ENCODE assay signal across 8 cellular contexts in the genomic region with DNA sequence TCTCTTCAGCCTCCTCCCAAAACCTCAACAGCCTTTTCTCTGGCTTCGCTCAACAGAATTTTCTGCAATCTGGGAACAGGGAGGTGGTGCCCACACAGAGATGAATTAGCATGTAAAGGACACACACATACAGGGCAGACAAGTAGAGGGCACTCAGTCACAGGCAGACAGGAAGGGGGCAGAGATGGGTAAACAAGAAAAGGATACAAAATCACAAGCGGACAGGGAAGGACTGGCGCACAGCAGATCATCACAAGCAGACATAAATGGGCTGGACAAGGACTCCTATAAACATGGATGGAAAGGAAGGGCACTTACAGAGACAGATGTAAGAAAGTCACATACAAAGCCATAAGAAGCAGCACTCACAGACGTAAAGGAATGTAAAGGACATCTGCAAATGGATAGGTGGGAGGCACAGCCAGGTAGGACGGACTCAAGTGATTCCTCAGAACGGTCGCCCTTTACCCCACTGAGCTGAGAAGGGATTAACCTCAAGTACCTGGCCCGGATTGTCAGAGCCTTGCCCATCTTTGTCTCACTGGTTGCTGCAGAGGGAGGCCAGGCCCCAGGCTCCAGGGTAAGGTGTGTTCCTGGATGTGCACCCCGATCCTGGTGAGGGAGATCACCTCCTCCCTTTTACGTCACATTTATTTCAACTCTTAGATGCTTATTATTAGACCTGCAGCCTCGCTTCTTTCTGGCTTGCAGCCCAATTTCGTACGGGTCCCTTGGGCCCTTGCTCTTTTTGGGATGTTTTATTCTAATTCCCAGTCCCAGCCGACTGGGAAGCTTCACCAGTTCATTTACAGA. TPM values are rescaled to one million over a fixed set of nuclear protein-coding genes. Genes with fewer than 3 reads are reported as not detected.
DNase-seq lines count a peak whose midpoint lies in the region; ATAC-seq and TF ChIP-seq lines count a peak whose summit lies in the region.

No MANE protein-coding gene starts in this region.

- H3K4me3 ChIP-seq in DOHH2 (ENCODE audit: low read length) (peak overlapping the region; percentile 76), MM.1S (ENCODE audit: low read length) (peak overlapping the region; percentile 82)
- peak overlapping the region; percentile 58 for H3K4me3 ChIP-seq in naive thymus-derived CD4-positive, alpha-beta T cell (ENCODE audit: low read length)

- H3K9me3 ChIP-seq in DOHH2 (ENCODE audit: control insufficient read depth, insufficient read depth, low read length) (no peaks in the 10 kb centered on the region), MM.1S (replicated peaks; ENCODE audit: insufficient read depth, low read length) (no peaks in the 10 kb centered on the region)
- no peaks in the 10 kb centered on the region for H3K9me3 ChIP-seq in naive thymus-derived CD4-positive, alpha-beta T cell (ENCODE audit: control insufficient read depth in 2 of 3, low read length in 3 of 3)

- H3K9me3 Mint-ChIP-seq in naive thymus-derived CD4-positive, alpha-beta T cell: peaks cover 0 to 3% (median 0%) of the 10 kb centered on the region in 11 donors

- POLR2A ChIA-PET in naive thymus-derived CD4-positive, alpha-beta T cell (lab: Charles Lee): interaction anchor here (0.6 to 5.9 kb wide), 16 partner anchors 10 to 831 kb away, joined by 3 to 74 read pairs (median 5); partner anchors contain the start of genes HDGF, ISG20L2, MEF2D and METTL25B

- no peak overlapping the region for H3K4me3 Mint-ChIP-seq in naive thymus-derived CD4-positive, alpha-beta T cell

- H4K20me1 ChIP-seq in DOHH2 (ENCODE audit: control insufficient read depth, insufficient read depth, low read depth, low read length) (peaks cover 9% of the 10 kb centered on the region; the same call in 1 of the 2 replicates), MM.1S (ENCODE audit: insufficient read depth, low read length) (no peaks in the 10 kb centered on the region)

- TF ChIP-seq CTCF in DOHH2 (IDR thresholded peaks at IDR 0.05; ENCODE audit: low read depth, low read length, poor library complexity, severe bottlenecking): no peak
- TF ChIP-seq CTCF in MM.1S (IDR thresholded peaks at IDR 0.05; ENCODE audit: low read length): no peak

- H3K36me3 ChIP-seq in DOHH2 (ENCODE audit: control insufficient read depth, low read length) (peaks cover 32% of the 10 kb centered on the region), MM.1S (replicated peaks; ENCODE audit: insufficient read depth, low read length) (no peaks in the 10 kb centered on the region; the same call in 1 of the 2 replicates)
- peaks cover 0 to 14% (median 0%) of the 10 kb centered on the region in 3 experiments for H3K36me3 ChIP-seq in naive thymus-derived CD4-positive, alpha-beta T cell (ENCODE audit: control insufficient read depth in 2 of 3, insufficient read depth in 3 of 3, low read length in 3 of 3)

- CTCF ChIA-PET in naive thymus-derived CD4-positive, alpha-beta T cell (lab: Charles Lee): interaction anchor here (1.1 to 2.7 kb wide), 4 partner anchors 14 to 41 kb away, joined by 3 to 12 read pairs (median 4); partner anchors contain the start of gene MRPL24

- no peaks in the 10 kb centered on the region for H3K27me3 Mint-ChIP-seq in naive thymus-derived CD4-positive, alpha-beta T cell

- peak overlapping the region; percentile 83 for H2AFZ ChIP-seq in MM.1S (ENCODE audit: low read length)

- H3K9ac ChIP-seq in MM.1S (ENCODE audit: low read length): peak overlapping the region; percentile 73

- H3K27ac Mint-ChIP-seq in naive thymus-derived CD4-positive, alpha-beta T cell: peak overlapping the region in 2 of 9 donors; percentile 13 to 51

- H3K4me2 ChIP-seq in DOHH2 (ENCODE audit: low read length) (peak overlapping the region; percentile 86), MM.1S (ENCODE audit: low read depth, low read length) (peak overlapping the region; percentile 83)

- H3K27me3 ChIP-seq in DOHH2 (ENCODE audit: control insufficient read depth, low read length) (no peaks in the 10 kb centered on the region), MM.1S (replicated peaks; ENCODE audit: insufficient read depth, low read length) (no peaks in the 10 kb centered on the region)
- no peaks in the 10 kb centered on the region for H3K27me3 ChIP-seq in naive thymus-derived CD4-positive, alpha-beta T cell (ENCODE audit: control insufficient read depth in 2 of 2, insufficient read depth in 2 of 2, low read length in 2 of 2)

- H3K4me1 Mint-ChIP-seq in naive thymus-derived CD4-positive, alpha-beta T cell: peaks cover 30 to 39% (median 36%) of the 10 kb centered on the region in 7 donors

- H3K27ac ChIP-seq in DOHH2 (ENCODE audit: low read depth, low read length) (peak overlapping the region; percentile 30), MM.1S (ENCODE audit: low read length) (peak overlapping the region; percentile 51; the same call in 1 of the 2 replicates)
- H3K27ac ChIP-seq in naive thymus-derived CD4-positive, alpha-beta T cell (ENCODE audit: low read depth, low read length): peak overlapping the region; percentile 98

- H3F3A ChIP-seq in DOHH2 (ENCODE audit: control insufficient read depth, insufficient read depth) (peaks cover 4% of the 10 kb centered on the region; the same call in 1 of the 2 replicates), MM.1S (ENCODE audit: insufficient read depth, low read length) (0 out of 2 replicates have a peak, but pooled peaks cover 3% of the 10 kb centered on the region)

- ATAC-seq in GM21526 (IDR thresholded peaks at IDR 0.05; ENCODE audit: low FRiP score, unreplicated experiment): peak; percentile 10
- no peak for ATAC-seq in naive thymus-derived CD4-positive, alpha-beta T cell

- H3K9me2 ChIP-seq in DOHH2 (replicated peaks; ENCODE audit: control insufficient read depth, low read length): no peaks in the 10 kb centered on the region
- H3K9me2 ChIP-seq in MM.1S (replicated peaks; ENCODE audit: insufficient read depth, low read length): no peaks in the 10 kb centered on the region

- intact Hi-C loops in naive thymus-derived CD4-positive, alpha-beta T cell (cut with micrococcal nuclease): loop anchor here (1.0 to 2.0 kb wide), 16 partner anchors 15 to 908 kb away; partner anchors contain the start of genes HDGF (in 2 of the 2), ISG20L2 (in 2 of the 2), METTL25B (in 2 of the 2) and MRPL24 (in 2 of the 2)

- H3K79me2 ChIP-seq in DOHH2 (ENCODE audit: control insufficient read depth, low read length) (peaks cover 53% of the 10 kb centered on the region), MM.1S (ENCODE audit: low read length) (peaks cover 54% of the 10 kb centered on the region)

- DNase-seq in MM.1S: peak; percentile 35
- peak; percentile 56 for DNase-seq in ecto neural progenitor cell (ENCODE audit: low spot score)
- peak in 1 of 9 donors; percentile 22 for DNase-seq in naive thymus-derived CD4-positive, alpha-beta T cell
- no peak for DNase-seq in NCI-H1048 (lab: John Stamatoyannopoulos, UW)
- DNase-seq in stimulated activated naive CD4-positive, alpha-beta T cell (lab: John Stamatoyannopoulos, UW): no peak
- no peak for DNase-seq in UCSD-AML1 (lab: John Stamatoyannopoulos, UW; ENCODE audit: unreplicated experiment)

- peaks cover 0 to 19% (median 18%) of the 10 kb centered on the region in 5 donors for H3K36me3 Mint-ChIP-seq in naive thymus-derived CD4-positive, alpha-beta T cell

- peaks cover 34% of the 10 kb centered on the region for H3K4me1 ChIP-seq in DOHH2 (ENCODE audit: control insufficient read depth, low read length)
- H3K4me1 ChIP-seq in MM.1S (ENCODE audit: low read length): peaks cover 14% of the 10 kb centered on the region
- peaks cover 19 to 36% of the 10 kb centered on the region in 2 donors for H3K4me1 ChIP-seq in naive thymus-derived CD4-positive, alpha-beta T cell (ENCODE audit: control insufficient read depth in 2 of 2, insufficient read depth in 2 of 2, low read length in 2 of 2)

RNA-seq across cellular contexts. Expression of gene PRCC, which starts 0.8 kb away (rescaled TPM):
- total RNA-seq in naive thymus-derived CD4-positive, alpha-beta T cell: 10 to 100 TPM; 53.2 to 88.9 (median 61.7) TPM
- polyA plus RNA-seq in naive thymus-derived CD4-positive, alpha-beta T cell: 10 to 100 TPM; 40.9 to 60.8 TPM

RNA-seq across cellular contexts. Expression of gene HDGF, which starts 15.0 kb away (rescaled TPM):
- 100 to 1,000 TPM in 1 of 5 experiments, 10 to 100 TPM in 4; 64.1 to 224 (median 91.2) TPM for total RNA-seq in naive thymus-derived CD4-positive, alpha-beta T cell
- polyA plus RNA-seq in naive thymus-derived CD4-positive, alpha-beta T cell: 10 to 100 TPM; 25.0 to 39.3 TPM

RNA-seq across cellular contexts. Expression of gene MRPL24, which starts 25.6 kb away (rescaled TPM):
- total RNA-seq in naive thymus-derived CD4-positive, alpha-beta T cell: 10 to 100 TPM; 19.1 to 68.9 (median 47.2) TPM
- polyA plus RNA-seq in naive thymus-derived CD4-positive, alpha-beta T cell: 10 to 100 TPM; 86.3 to 98.0 TPM

RNA-seq across cellular contexts. Expression of gene ISG20L2, which starts 37.9 kb away (rescaled TPM):
- 10 to 100 TPM; 44.7 to 59.9 (median 53.9) TPM for total RNA-seq in naive thymus-derived CD4-positive, alpha-beta T cell
- 10 to 100 TPM; 15.3 to 20.6 TPM for polyA plus RNA-seq in naive thymus-derived CD4-positive, alpha-beta T cell

RNA-seq across cellular contexts. Expression of gene METTL25B, which starts 38.2 kb away (rescaled TPM):
- 10 to 100 TPM; 16.0 to 29.8 (median 29.1) TPM for total RNA-seq in naive thymus-derived CD4-positive, alpha-beta T cell
- 1 to 10 TPM; 4.4 to 5.1 TPM for polyA plus RNA-seq in naive thymus-derived CD4-positive, alpha-beta T cell

Comparison
In these comparisons a context has a peak if more than half of its experiments do, and no peak if none do; other contexts are left out.
1. H3K27ac ChIP-seq: peak in every context shown above with its lines; median percentile 98 in naive thymus-derived CD4-positive, alpha-beta T cell; 51 in MM.1S; 30 in DOHH2.
2. DNase-seq: peak in MM.1S (single experiment) and ecto neural progenitor cell (single experiment); none in NCI-H1048 (single experiment), stimulated activated naive CD4-positive, alpha-beta T cell (0 of 6) and UCSD-AML1 (single experiment).
3. Peak in every context shown above with its lines, with median percentiles within 50 percentile points of each other: H3K4me3 ChIP-seq.